Comparison of ENCODE assay signal across 1 cellular context in the genomic region with DNA sequence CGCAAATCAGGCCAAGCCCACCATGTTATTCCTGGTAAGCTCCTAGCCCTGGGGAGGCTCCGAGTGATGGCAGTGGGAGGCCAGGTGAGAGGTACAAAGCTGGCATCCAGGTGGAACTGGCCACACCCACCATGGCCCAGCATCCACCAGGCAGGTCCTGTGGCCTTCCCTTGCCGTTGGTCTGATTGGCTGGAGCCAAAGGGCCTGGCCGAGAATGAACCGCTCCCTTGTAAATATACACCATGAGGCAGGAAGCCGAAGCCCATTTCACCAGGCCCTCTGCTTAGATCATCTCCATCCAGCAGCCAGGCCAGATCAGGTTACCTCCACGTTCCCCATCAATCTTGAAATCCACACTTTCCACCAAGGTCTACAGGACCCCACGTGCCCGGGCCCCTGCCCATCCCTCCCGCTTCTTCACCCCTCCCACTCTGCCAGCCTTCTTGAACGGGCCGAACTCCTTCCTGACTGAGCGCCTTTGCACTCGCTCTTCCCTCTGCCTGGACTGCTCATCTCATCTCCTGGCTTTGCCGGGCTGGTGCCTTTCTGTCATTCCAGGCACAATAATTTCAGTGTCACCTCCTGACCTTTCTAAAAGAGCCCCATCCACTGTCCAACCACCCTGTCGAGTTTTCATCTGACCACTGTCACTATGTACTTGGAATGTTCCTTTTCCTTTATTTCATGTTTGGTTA.
TF ChIP-seq lines count a peak whose summit lies in the region.

No MANE protein-coding gene starts in this region.

TF ChIP-seq in H1, 55 proteins besides CTCF, POLR2A, EP300 and RAD21:
- no peak for TF ChIP-seq SP1 (IDR thresholded peaks at IDR 0.05; ENCODE audit: low read depth, low read length)
- TF ChIP-seq TAF1 (IDR thresholded peaks at IDR 0.05; ENCODE audit: low read depth, low read length) = 0 out of 2 replicates have a peak, but pooled peaks have one; percentile 17
- TF ChIP-seq, protein P1, sequence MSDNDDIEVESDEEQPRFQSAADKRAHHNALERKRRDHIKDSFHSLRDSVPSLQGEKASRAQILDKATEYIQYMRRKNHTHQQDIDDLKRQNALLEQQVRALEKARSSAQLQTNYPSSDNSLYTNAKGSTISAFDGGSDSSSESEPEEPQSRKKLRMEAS (IDR thresholded peaks at IDR 0.05) = peak; percentile 44; the same call in 1 of the 2 replicates
- TF ChIP-seq GABPA (IDR thresholded peaks at IDR 0.05; ENCODE audit: borderline replicate concordance, insufficient read depth, low read length) = 0 out of 2 replicates have a peak, but pooled peaks have one; percentile 2
